ENCODE assay signal across 6 cellular contexts in genomic region chr7:17856251-17856650, GRCh38.
"Had no signal": no experiment of that assay in that cellular context is flagged by ENCODE, and none has a peak within 500 bp of the region (broad histone marks: within the 10 kb centered on the region; RNA-seq: fewer than 3 reads in every experiment).

No MANE protein-coding gene starts in this region.

- DNase-seq: GDM1, GF-D8 had no signal

- FAIRE-seq: GM12878, GM12892, GM18507, GM19239 had no signal

- H3K4me3 ChIP-seq: GM12878 had no signal

- ATAC-seq: GM12878 had no signal
